In the genomic region with DNA sequence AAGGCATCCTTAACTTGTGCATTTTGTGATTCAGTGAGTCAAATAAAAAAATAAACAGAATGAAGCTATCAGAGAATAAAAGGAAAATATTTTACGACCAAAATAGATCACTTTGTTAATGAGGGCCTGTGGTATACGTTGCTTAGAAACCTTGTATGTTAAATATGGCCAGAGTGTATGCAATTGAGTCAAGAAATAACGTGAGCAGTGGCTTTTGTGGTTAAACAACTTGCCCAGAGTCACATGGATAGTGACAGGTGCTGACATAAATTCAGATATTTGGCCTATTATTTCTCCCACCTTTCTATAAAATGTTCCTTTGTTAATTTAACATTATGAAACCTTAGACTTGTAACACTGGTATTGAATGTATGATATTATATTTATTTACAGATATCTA, we compare ENCODE assay signal across 14 cellular contexts.
"Had no signal": no experiment of that assay in that cellular context is flagged by ENCODE, and none has a peak within 500 bp of the region (broad histone marks: within the 10 kb centered on the region; RNA-seq: fewer than 3 reads in every experiment).

No MANE protein-coding gene starts in this region.

- H3K36me3 ChIP-seq: gastroesophageal sphincter, sigmoid colon, suprapubic skin, upper lobe of left lung had no signal

- H3K9me3 ChIP-seq: gastroesophageal sphincter, sigmoid colon, suprapubic skin, upper lobe of left lung had no signal

- H3K27ac ChIP-seq: gastroesophageal sphincter, sigmoid colon, suprapubic skin, upper lobe of left lung had no signal

- H3K27me3 ChIP-seq: gastroesophageal sphincter, sigmoid colon, suprapubic skin, upper lobe of left lung had no signal

- H3K4me3 ChIP-seq: gastroesophageal sphincter, sigmoid colon, suprapubic skin, upper lobe of left lung had no signal

- H3K4me1 ChIP-seq: gastroesophageal sphincter, sigmoid colon, suprapubic skin, upper lobe of left lung had no signal

- DNase-seq: activated CD4-positive, alpha-beta T cell treated with anti-CD3 and anti-CD28 coated beads, Interleukin-2, amount 50 U/mL, for 4 hours; activated CD4-positive, CD25-positive, alpha-beta regulatory T cell treated with anti-CD3 and anti-CD28 coated beads, Interleukin-2, amount 50 U/mL, for 72 hours; activated effector memory CD4-positive, alpha-beta T cell treated with anti-CD3 and anti-CD28 coated beads, Interleukin-2, amount 50 U/mL, for 16 hours; activated naive CD8-positive, alpha-beta T cell treated with anti-CD3 and anti-CD28 coated beads for 36 hours; activated T-cell treated with anti-CD3 and anti-CD28 coated beads, Interleukin-2, amount 50 U/mL, for 1 hour; sigmoid colon; stimulated activated CD4-positive, alpha-beta T cell treated with anti-CD3 and anti-CD28 coated beads, Interleukin-2, amount 100 ng/mL, for 48 hours; stimulated activated naive CD4-positive, alpha-beta T cell treated with Interleukin-2 at 50 U/mL for 16 hours; upper lobe of left lung had no signal

- ATAC-seq: gastroesophageal sphincter had no signal

- FAIRE-seq: bronchial epithelial cell, colon, endothelial cell of umbilical vein had no signal
